ENCODE assay signal across 26 cellular contexts in the genomic region with DNA sequence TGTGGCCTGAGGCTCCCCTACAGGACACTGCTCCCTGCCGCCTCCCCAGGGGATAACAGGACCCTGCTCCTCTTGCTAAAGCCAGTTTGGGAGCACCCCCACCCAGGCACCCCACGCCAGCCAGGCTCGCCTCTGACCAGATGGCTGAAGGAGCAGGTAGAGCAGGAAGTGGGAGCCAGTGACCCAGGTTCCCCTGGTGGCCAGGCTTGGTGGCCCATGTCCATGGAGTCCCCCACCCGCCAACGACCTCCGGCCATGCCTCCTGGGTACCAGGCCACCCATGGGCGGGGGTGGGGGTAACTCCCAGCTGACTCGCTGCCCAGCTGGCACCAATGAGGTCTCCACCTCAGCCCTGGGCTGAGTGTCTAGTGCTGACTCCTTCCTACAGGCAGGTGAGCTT. TPM values are rescaled to one million over a fixed set of nuclear protein-coding genes. Genes with fewer than 3 reads are reported as not detected.
DNase-seq lines count a peak whose midpoint lies in the region; ATAC-seq and TF ChIP-seq lines count a peak whose summit lies in the region.
"Had no signal": no experiment of that assay in that cellular context is flagged by ENCODE, and none has a peak within 500 bp of the region (broad histone marks: within the 10 kb centered on the region; RNA-seq: fewer than 3 reads in every experiment).

No MANE protein-coding gene starts in this region.

- H3K4me2 ChIP-seq in osteoblast (ENCODE audit: insufficient read depth, low read length), result no peak overlapping the region
- H3K4me2 ChIP-seq: BLaER1 treated with 17β-estradiol and CSF1 and Interleukin-3, amounts not matched to agents 10 nM and 100 nM had no signal

- H3K36me3 ChIP-seq in osteoblast (ENCODE audit: insufficient read depth, low read length), result peaks cover 60% of the 10 kb centered on the region
- H3K36me3 ChIP-seq: BLaER1 treated with 17β-estradiol and CSF1 and Interleukin-3, amounts not matched to agents 10 nM and 100 nM had no signal

- H3K9me3 ChIP-seq in osteoblast (ENCODE audit: low read depth, low read length), result no peaks in the 10 kb centered on the region
- H3K9me3 ChIP-seq: BLaER1 treated with 17β-estradiol and CSF1 and Interleukin-3, amounts not matched to agents 10 nM and 100 nM; tibial nerve had no signal

- H3K79me2 ChIP-seq in osteoblast (ENCODE audit: insufficient read depth, low read length), result peaks cover 96% of the 10 kb centered on the region

- H3K36me3 Mint-ChIP-seq in type B pancreatic cell, result peaks cover 6% of the 10 kb centered on the region
- H3K36me3 Mint-ChIP-seq: activated naive CD8-positive, alpha-beta T cell treated with anti-CD3 and anti-CD28 coated beads for 36 hours had no signal

- H3K4me1 ChIP-seq in osteoblast (ENCODE audit: insufficient read depth, low read length), result peaks cover 55% of the 10 kb centered on the region

- intact Hi-C loops in dorsolateral prefrontal cortex (cut with DNase I), result no loop called here

- H3K27ac ChIP-seq in RWPE1 (peak overlapping the region; percentile 98), dorsolateral prefrontal cortex (peak overlapping the region in 58 of 59 donors; percentile 40 to 100 (median 98)), osteoblast (ENCODE audit: low read depth, low read length) (peak overlapping the region; percentile 48)
- H3K27ac ChIP-seq: BLaER1 treated with 17β-estradiol and CSF1 and Interleukin-3, amounts not matched to agents 10 nM and 100 nM; HL-60 had no signal

- H3K27me3 ChIP-seq in dorsolateral prefrontal cortex, result no peaks in the 10 kb centered on the region
- H3K27me3 ChIP-seq in osteoblast (ENCODE audit: insufficient read depth, low read length), result no peaks in the 10 kb centered on the region
- H3K27me3 ChIP-seq: tibial nerve had no signal

- POLR2A ChIA-PET in RWPE1 (lab: Yijun Ruan, JAX; ENCODE audit: low non-redundant PET), result no interaction called here

- CTCF ChIA-PET in RWPE1 (lab: Yijun Ruan, JAX), result no interaction called here

- H3K27ac Mint-ChIP-seq in type B pancreatic cell, result peak overlapping the region; percentile 25
- H3K27ac Mint-ChIP-seq: activated naive CD8-positive, alpha-beta T cell treated with anti-CD3 and anti-CD28 coated beads for 36 hours had no signal

- ATAC-seq in HG02623 (IDR thresholded peaks at IDR 0.05; ENCODE audit: unreplicated experiment), result no peak

- peaks cover 40% of the 10 kb centered on the region for H3K4me1 Mint-ChIP-seq in type B pancreatic cell (ENCODE audit: unreplicated experiment)
- H3K4me1 Mint-ChIP-seq: activated naive CD8-positive, alpha-beta T cell treated with anti-CD3 and anti-CD28 coated beads for 36 hours had no signal

- DNase-seq in RWPE1 (ENCODE audit: low spot score), result no peak
- DNase-seq in dorsolateral prefrontal cortex, result no peak
- DNase-seq in osteoblast (ENCODE audit: insufficient read length, low spot score, missing footprints), result no peak
- no peak for DNase-seq in type B pancreatic cell (ENCODE audit: extremely low spot score, unreplicated experiment)
- DNase-seq in pons (ENCODE audit: low spot score), result no peak
- DNase-seq in NCI-H128 (lab: John Stamatoyannopoulos, UW; ENCODE audit: unreplicated experiment), result no peak
- DNase-seq: activated CD4-positive, alpha-beta T cell treated with anti-CD3 and anti-CD28 coated beads for 4 hours; activated effector memory CD4-positive, alpha-beta T cell treated with anti-CD3 and anti-CD28 coated beads, Interleukin-2, amount 50 U/mL, for 16 hours; activated naive CD8-positive, alpha-beta T cell treated with anti-CD3 and anti-CD28 coated beads for 36 hours; activated T-cell treated with anti-CD3 and anti-CD28 coated beads, Interleukin-2, amount 50 U/mL, for 1 hour; COR-L47; DMS53; effector CD4-positive, alpha-beta T cell; H7; NCI-H1436 treated with DMSO at 0.1 percent for 48 hours; NCI-H748 treated with DMSO at 0.1 percent for 48 hours; RPMI8226; stimulated activated naive CD4-positive, alpha-beta T cell treated with Interleukin-2 at 50 U/mL for 16 hours; T-helper 2 cell had no signal

- no peak overlapping the region for H3K4me3 Mint-ChIP-seq in type B pancreatic cell
- H3K4me3 Mint-ChIP-seq: activated naive CD8-positive, alpha-beta T cell treated with anti-CD3 and anti-CD28 coated beads for 36 hours had no signal

- H2AFZ ChIP-seq in osteoblast (ENCODE audit: low read length), result no peak overlapping the region

- no peak overlapping the region for H3K4me3 ChIP-seq in dorsolateral prefrontal cortex
- H3K4me3 ChIP-seq in osteoblast (ENCODE audit: insufficient read depth, low read length), result no peak overlapping the region
- H3K4me3 ChIP-seq: BLaER1 treated with 17β-estradiol and CSF1 and Interleukin-3, amounts not matched to agents 10 nM and 100 nM; SK-N-MC; tibial nerve had no signal

- peaks cover 36% of the 10 kb centered on the region for H4K20me1 ChIP-seq in osteoblast (ENCODE audit: insufficient read depth, low read length)

- no peaks in the 10 kb centered on the region for H3K9me3 Mint-ChIP-seq in type B pancreatic cell
- H3K9me3 Mint-ChIP-seq: activated naive CD8-positive, alpha-beta T cell treated with anti-CD3 and anti-CD28 coated beads for 36 hours had no signal

- TF ChIP-seq CTCF in RWPE1 (conservative IDR thresholded peaks at IDR 0.05; ENCODE audit: low read depth) (no peak), dorsolateral prefrontal cortex (IDR thresholded peaks at IDR 0.05 in 54 of 56, conservative IDR thresholded peaks at IDR 0.05 in 2 of 56; ENCODE audit: low read depth in 1 of 56, partially characterized antibody in 56 of 56) (no peak), osteoblast (IDR thresholded peaks at IDR 0.05; ENCODE audit: extremely low read depth, low read depth, low read length) (no peak), type B pancreatic cell (conservative IDR thresholded peaks at IDR 0.05) (no peak)

- no peaks in the 10 kb centered on the region for H3K27me3 Mint-ChIP-seq in type B pancreatic cell
- H3K27me3 Mint-ChIP-seq: activated naive CD8-positive, alpha-beta T cell treated with anti-CD3 and anti-CD28 coated beads for 36 hours had no signal

RNA-seq across cellular contexts. Expression of gene BCAR1, which starts 10.0 kb away (rescaled TPM):
- total RNA-seq in dorsolateral prefrontal cortex (100 to 1,000 TPM in 52 of 120 experiments, 10 to 100 TPM in 68; 67.8 to 163 (median 96.2) TPM), osteoblast (66.9 and 75.3 TPM in 2 replicates), type B pancreatic cell (ENCODE audit: low replicate concordance) (67.2 and 73.0 TPM in 2 replicates)

RNA-seq across cellular contexts. Expression of gene CTRB1, which starts 22.6 kb away (rescaled TPM):
- 1 to 10 TPM in 1 of 120 experiments, under 1 TPM in 3, not detected in 116; 0.70 to 2.3 (median 0.87) TPM for total RNA-seq in dorsolateral prefrontal cortex
- not detected in 2 replicates for total RNA-seq in osteoblast
- total RNA-seq in type B pancreatic cell (ENCODE audit: low replicate concordance), result not detected in 2 replicates
- total RNA-seq: activated naive CD8-positive, alpha-beta T cell treated with anti-CD3 and anti-CD28 coated beads for 36 hours; cerebellum; H7; lung microvascular endothelial cell had no signal

RNA-seq across cellular contexts. Expression of gene CTRB2, which starts 34.5 kb away (rescaled TPM):
- total RNA-seq in dorsolateral prefrontal cortex, result under 1 TPM in 3 of 120 experiments, not detected in 117; 0.61 to 0.94 (median 0.63) TPM
- not detected in 2 replicates for total RNA-seq in osteoblast
- total RNA-seq in type B pancreatic cell (ENCODE audit: low replicate concordance), result not detected in 2 replicates
- total RNA-seq: activated naive CD8-positive, alpha-beta T cell treated with anti-CD3 and anti-CD28 coated beads for 36 hours; cerebellum; H7; lung microvascular endothelial cell had no signal

Comparison
In these comparisons a context has a peak if more than half of its experiments do, and no peak if none do; other contexts are left out.
1. H3K27ac ChIP-seq: peak in every context shown above with its lines; median percentile 98 in RWPE1; 98 in dorsolateral prefrontal cortex; 48 in osteoblast.